In genomic region chr13:95432141-95432540, GRCh38 we compare ENCODE assay signal across 22 cellular contexts.
"Had no signal": no experiment of that assay in that cellular context is flagged by ENCODE, and none has a peak within 500 bp of the region (broad histone marks: within the 10 kb centered on the region; RNA-seq: fewer than 3 reads in every experiment).

No MANE protein-coding gene starts in this region.

- DNase-seq: IMR-90, Kasumi-1, MM.1S, NCI-H1092 treated with DMSO at 0.1 percent for 48 hours, NCI-H1436, NCI-H187, NCI-H2029, NCI-H2081 treated with DMSO at 0.1 percent for 48 hours, NCI-H2171, NCI-H226, NCI-H446, NCI-H510A, NCI-H524 treated with DMSO at 0.1 percent for 48 hours, NCI-H69, NCI-H774, Right ventricle myocardium superior, RPMI8226, SIG-M5 had no signal

- H3K36me3 ChIP-seq: SJSA1 had no signal

- H3K4me1 ChIP-seq: SJSA1 had no signal

- FAIRE-seq: RCC 7860 had no signal

- H3K4me3 ChIP-seq: SJSA1, SK-N-MC had no signal

- H3K27me3 ChIP-seq: SJSA1 had no signal

- H3K4me2 ChIP-seq: KMS-11 had no signal

- H3K27ac ChIP-seq: KMS-11, SJSA1, SK-N-MC had no signal

- H3K9me3 ChIP-seq: SJSA1 had no signal
